9 cellular contexts compared by ENCODE assay signal in genomic region chr17:55444471-55445441, GRCh38. TPM values are rescaled to one million over a fixed set of nuclear protein-coding genes. Genes with fewer than 3 reads are reported as not detected.
DNase-seq lines count a peak whose midpoint lies in the region; ATAC-seq, FAIRE-seq and TF ChIP-seq lines count a peak whose summit lies in the region.
"Had no signal": no experiment of that assay in that cellular context is flagged by ENCODE, and none has a peak within 500 bp of the region (broad histone marks: within the 10 kb centered on the region; RNA-seq: fewer than 3 reads in every experiment).

No MANE protein-coding gene starts in this region.

- FAIRE-seq in A549 (lab: Jason Lieb, UNC) = no peak

- H3K9me3 Mint-ChIP-seq in CD4-positive, alpha-beta memory T cell = no peaks in the 10 kb centered on the region

- no peaks in the 10 kb centered on the region for H3K36me3 ChIP-seq in CD4-positive, alpha-beta memory T cell (ENCODE audit: insufficient read depth, low read length)

- no peak overlapping the region for H3K4me3 Mint-ChIP-seq in CD4-positive, alpha-beta memory T cell

- intact Hi-C loops in CD4-positive, alpha-beta memory T cell (cut with micrococcal nuclease) = no loop called here

- TF ChIP-seq CTCF in A549 (IDR thresholded peaks at IDR 0.05) = no peak
- no peak for TF ChIP-seq CTCF in fibroblast of mammary gland (conservative IDR thresholded peaks at IDR 0.05; ENCODE audit: control insufficient read depth, insufficient read depth, low read depth, low read length)

- CTCF ChIA-PET in A549 (lab: Yijun Ruan, JAX) = interaction anchor here (1.6 kb wide), 1 partner anchor 11 kb away, joined by 3 read pairs; no protein-coding TSS in a partner anchor
- CTCF ChIA-PET in CD4-positive, alpha-beta memory T cell (lab: Charles Lee; ENCODE audit: partially characterized antibody) = no interaction called here

- POLR2A ChIA-PET in A549 (lab: Yijun Ruan, JAX) = interaction anchor here (1.6 kb wide), 1 partner anchor 10 kb away, joined by 3 read pairs; no protein-coding TSS in a partner anchor
- POLR2A ChIA-PET in CD4-positive, alpha-beta memory T cell (lab: Charles Lee; ENCODE audit: partially characterized antibody) = no interaction called here

- no peak for TF ChIP-seq POLR2A in A549 (IDR thresholded peaks at IDR 0.05; ENCODE audit: low read length)

- H3K36me3 Mint-ChIP-seq in CD4-positive, alpha-beta memory T cell = no peaks in the 10 kb centered on the region

- H3K4me2 ChIP-seq in A549 = peak overlapping the region; percentile 47

- TF ChIP-seq EP300 in A549 (IDR thresholded peaks at IDR 0.05) = no peak; a peak in 1 of 5 replicates

- ATAC-seq in A549 (no peak; a peak in 1 of 6 replicates), GM21381 (IDR thresholded peaks at IDR 0.05; ENCODE audit: unreplicated experiment) (peak; percentile 76), HG03460 (IDR thresholded peaks at IDR 0.05; ENCODE audit: unreplicated experiment) (peak; percentile 76)

- no peak overlapping the region for H3K27ac Mint-ChIP-seq in CD4-positive, alpha-beta memory T cell

- peak in 1 of 2 experiments; percentile 50 for DNase-seq in A549 (ENCODE audit: low read depth in 1 of 2, low spot score in 1 of 2)
- peak; percentile 45 for DNase-seq in fibroblast of mammary gland (ENCODE audit: low read depth)
- no peak for DNase-seq in CD4-positive, alpha-beta memory T cell
- DNase-seq in superior temporal gyrus (ENCODE audit: extremely low spot score) = no peak
- no peak for DNase-seq in stimulated activated naive CD4-positive, alpha-beta T cell treated with Interleukin-2 at 50 U/mL for 16 hours (lab: John Stamatoyannopoulos, UW)
- DNase-seq in stimulated activated CD4-positive, alpha-beta T cell treated with anti-CD3 and anti-CD28 coated beads, Interleukin-2, amount 100 ng/mL, for 48 hours = no peak
- DNase-seq: cortex of kidney had no signal

- H3K4me3 ChIP-seq in A549 = no peak overlapping the region
- H3K4me3 ChIP-seq in fibroblast of mammary gland (ENCODE audit: control insufficient read depth, low read depth, low read length) = no peak overlapping the region
- no peak overlapping the region for H3K4me3 ChIP-seq in CD4-positive, alpha-beta memory T cell (ENCODE audit: low read length in 2 of 2)

- no peak for TF ChIP-seq RAD21 in A549 (conservative IDR thresholded peaks at IDR 0.05 in 1 of 2, IDR thresholded peaks at IDR 0.05 in 1 of 2)

- H3K9me3 ChIP-seq in A549 = no peaks in the 10 kb centered on the region
- no peaks in the 10 kb centered on the region for H3K9me3 ChIP-seq in CD4-positive, alpha-beta memory T cell (ENCODE audit: control insufficient read depth in 1 of 2, low read length in 2 of 2)

- no peaks in the 10 kb centered on the region for H3K4me1 Mint-ChIP-seq in CD4-positive, alpha-beta memory T cell

- peak overlapping the region; percentile 65 to 79 for H3K27ac ChIP-seq in A549
- H3K27ac ChIP-seq in CD4-positive, alpha-beta memory T cell (ENCODE audit: low read depth, low read length) = no peak overlapping the region

- H3K27me3 ChIP-seq in CD4-positive, alpha-beta memory T cell (ENCODE audit: insufficient read depth, low read length) = no peaks in the 10 kb centered on the region

- WGBS in A549 (ENCODE audit: missing lambda C conversion rate) = 58% methylated on average over 6 of the region's 6 CpGs

- H3K4me1 ChIP-seq in A549 = peaks cover 71% of the 10 kb centered on the region
- H3K4me1 ChIP-seq in CD4-positive, alpha-beta memory T cell (ENCODE audit: insufficient read depth, low read length) = no peaks in the 10 kb centered on the region

- peaks cover 0 to 2% of the 10 kb centered on the region in 2 donors for H3K27me3 Mint-ChIP-seq in CD4-positive, alpha-beta memory T cell

TF ChIP-seq in A549, 52 proteins besides CTCF, POLR2A, EP300 and RAD21:
- TF ChIP-seq SMC3 (IDR thresholded peaks at IDR 0.05) (0 out of 3 replicates have a peak, but pooled peaks have one; percentile 6), FOSL2 (IDR thresholded peaks at IDR 0.05) (no peak), FOSL2 (CRISPR knock-in tag; IDR thresholded peaks at IDR 0.05) (peak; percentile 92), ELK1 (IDR thresholded peaks at IDR 0.05; ENCODE audit: low read depth, low read length) (no peak)

RNA-seq across cellular contexts. Expression of gene MMD, which starts 23.1 kb away (rescaled TPM):
- 50.9 and 54.7 TPM in 2 replicates for polyA plus RNA-seq in A549 (2011; rRNA removed)
- 15.3 and 22.2 TPM in 2 replicates for polyA plus RNA-seq in A549 (2012; cell fraction: cytosol; rRNA removed)
- polyA plus RNA-seq in A549 (2012; cell fraction: nucleus; rRNA removed) = 8.6 and 12.5 TPM in 2 replicates
- polyA plus RNA-seq in A549 (2017; fragmentation: RNase III; extraction: RNeasy Plus Mini Kit Qiagen cat#74134 plus additional on column Dnase treatment) = 16.9 to 25.9 TPM (median 22.5 TPM) in 3 replicates
- 24.2 and 38.4 TPM in 2 replicates for polyA minus RNA-seq in A549 (2011; rRNA and poly(A)+ RNA removed)
- total RNA-seq in CD4-positive, alpha-beta memory T cell = 1 to 10 TPM; 4.2 to 9.2 TPM
- polyA plus RNA-seq in CD4-positive, alpha-beta memory T cell = 10 to 100 TPM in 1 of 2 donors, 1 to 10 TPM in 1; 9.1 to 20.0 TPM

Comparison
In these comparisons a context has a peak if more than half of its experiments do, and no peak if none do; other contexts are left out.
1. ATAC-seq: peak in GM21381 (single experiment) and HG03460 (single experiment); none in A549 (0 of 2).